Comparison of ENCODE assay signal across 1 cellular context in genomic region chr14:58395815-58396626, GRCh38.
TF ChIP-seq lines count a peak whose summit lies in the region.

Gene TOMM20L (plus strand): TSS chr14:58395930. CDS start chr14:58395958, 28 bp downstream.

TF ChIP-seq in HepG2, 621 proteins besides CTCF, POLR2A, EP300 and RAD21 (continued from another document and continues in another):
- TF ChIP-seq REPIN1 (CRISPR knock-in tag; IDR thresholded peaks at IDR 0.05; ENCODE audit: borderline replicate concordance, low read depth) (no peak), FOSL1 (CRISPR knock-in tag; IDR thresholded peaks at IDR 0.05; ENCODE audit: borderline replicate concordance) (0 out of 2 replicates have a peak, but pooled peaks have one; percentile 20), ZNF282 (IDR thresholded peaks at IDR 0.05; ENCODE audit: partially characterized antibody) (no peak), DRAP1 (CRISPR knock-in tag; IDR thresholded peaks at IDR 0.05) (no peak), TBX2 (CRISPR knock-in tag; IDR thresholded peaks at IDR 0.05; ENCODE audit: borderline replicate concordance) (no peak; the same call in 1 of the 2 replicates), ZSCAN5A (CRISPR knock-in tag; IDR thresholded peaks at IDR 0.05; ENCODE audit: borderline replicate concordance) (no peak), ZGPAT (CRISPR knock-in tag; IDR thresholded peaks at IDR 0.05) (no peak), ZBTB25 (CRISPR knock-in tag; IDR thresholded peaks at IDR 0.05) (no peak), MTF2 (CRISPR knock-in tag; IDR thresholded peaks at IDR 0.05; ENCODE audit: borderline replicate concordance) (no peak), KMT2A (CRISPR knock-in tag; IDR thresholded peaks at IDR 0.05) (peak; percentile 37; the same call in 1 of the 2 replicates), SUZ12 (IDR thresholded peaks at IDR 0.05; ENCODE audit: low read depth, low read length) (no peak), SOX5 (CRISPR knock-in tag; IDR thresholded peaks at IDR 0.05; ENCODE audit: borderline replicate concordance) (no peak), ZNF33A (CRISPR knock-in tag; IDR thresholded peaks at IDR 0.05; ENCODE audit: borderline replicate concordance) (no peak), ZNF138 (CRISPR knock-in tag; IDR thresholded peaks at IDR 0.05; ENCODE audit: low read depth) (no peak), ATAD3A (CRISPR knock-in tag; IDR thresholded peaks at IDR 0.05) (no peak), ZNF251 (CRISPR knock-in tag; IDR thresholded peaks at IDR 0.05) (no peak), ZNF660 (CRISPR knock-in tag; IDR thresholded peaks at IDR 0.05; ENCODE audit: borderline replicate concordance, low read depth) (no peak), LCORL (IDR thresholded peaks at IDR 0.05) (no peak), LCORL (CRISPR knock-in tag; IDR thresholded peaks at IDR 0.05) (no peak), ZNF34 (CRISPR knock-in tag; IDR thresholded peaks at IDR 0.05; ENCODE audit: borderline replicate concordance) (peak; percentile 91; the same call in 1 of the 2 replicates), SETDB1 (CRISPR knock-in tag; IDR thresholded peaks at IDR 0.05; ENCODE audit: borderline replicate concordance) (no peak), IRF1 (CRISPR knock-in tag; IDR thresholded peaks at IDR 0.05; ENCODE audit: low read depth) (0 out of 2 replicates have a peak, but pooled peaks have one; percentile 31), GATAD2A (CRISPR knock-in tag; IDR thresholded peaks at IDR 0.05) (0 out of 2 replicates have a peak, but pooled peaks have one; percentile 1), ZBTB2 (CRISPR knock-in tag; IDR thresholded peaks at IDR 0.05; ENCODE audit: low read depth) (0 out of 2 replicates have a peak, but pooled peaks have one; percentile 34), ZNF879 (CRISPR knock-in tag; IDR thresholded peaks at IDR 0.05) (no peak), TBX3 (IDR thresholded peaks at IDR 0.05; ENCODE audit: borderline replicate concordance) (no peak), GABPA (IDR thresholded peaks at IDR 0.05; ENCODE audit: low read depth, low read length) (no peak; the same call in 1 of the 2 replicates), GABPA (CRISPR knock-in tag; IDR thresholded peaks at IDR 0.05; ENCODE audit: low read depth) (peak; percentile 53), PAF1 (CRISPR knock-in tag; IDR thresholded peaks at IDR 0.05) (no peak), THAP7 (CRISPR knock-in tag; IDR thresholded peaks at IDR 0.05) (no peak), NCOA2 (CRISPR knock-in tag; IDR thresholded peaks at IDR 0.05) (no peak; the same call in 1 of the 2 replicates), ARNT (IDR thresholded peaks at IDR 0.05) (no peak), MAF1 (CRISPR knock-in tag; IDR thresholded peaks at IDR 0.05; ENCODE audit: borderline replicate concordance) (no peak), CREM (IDR thresholded peaks at IDR 0.05) (no peak), CREM (CRISPR knock-in tag; IDR thresholded peaks at IDR 0.05) (no peak), JUND (CRISPR knock-in tag; IDR thresholded peaks at IDR 0.05) (no peak), USF2 (IDR thresholded peaks at IDR 0.05; ENCODE audit: low read depth, low read length) (no peak), USF2 (CRISPR knock-in tag; IDR thresholded peaks at IDR 0.05; ENCODE audit: borderline replicate concordance) (no peak), SALL2 (CRISPR knock-in tag; IDR thresholded peaks at IDR 0.05) (no peak; the same call in 1 of the 2 replicates), PRDM10 (CRISPR knock-in tag; IDR thresholded peaks at IDR 0.05; ENCODE audit: low read depth) (no peak)
- TF ChIP-seq, protein P1, sequence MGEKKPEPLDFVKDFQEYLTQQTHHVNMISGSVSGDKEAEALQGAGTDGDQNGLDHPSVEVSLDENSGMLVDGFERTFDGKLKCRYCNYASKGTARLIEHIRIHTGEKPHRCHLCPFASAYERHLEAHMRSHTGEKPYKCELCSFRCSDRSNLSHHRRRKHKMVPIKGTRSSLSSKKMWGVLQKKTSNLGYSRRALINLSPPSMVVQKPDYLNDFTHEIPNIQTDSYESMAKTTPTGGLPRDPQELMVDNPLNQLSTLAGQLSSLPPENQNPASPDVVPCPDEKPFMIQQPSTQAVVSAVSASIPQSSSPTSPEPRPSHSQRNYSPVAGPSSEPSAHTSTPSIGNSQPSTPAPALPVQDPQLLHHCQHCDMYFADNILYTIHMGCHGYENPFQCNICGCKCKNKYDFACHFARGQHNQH (CRISPR knock-in tag; IDR thresholded peaks at IDR 0.05): no peak
- TF ChIP-seq, protein P2, sequence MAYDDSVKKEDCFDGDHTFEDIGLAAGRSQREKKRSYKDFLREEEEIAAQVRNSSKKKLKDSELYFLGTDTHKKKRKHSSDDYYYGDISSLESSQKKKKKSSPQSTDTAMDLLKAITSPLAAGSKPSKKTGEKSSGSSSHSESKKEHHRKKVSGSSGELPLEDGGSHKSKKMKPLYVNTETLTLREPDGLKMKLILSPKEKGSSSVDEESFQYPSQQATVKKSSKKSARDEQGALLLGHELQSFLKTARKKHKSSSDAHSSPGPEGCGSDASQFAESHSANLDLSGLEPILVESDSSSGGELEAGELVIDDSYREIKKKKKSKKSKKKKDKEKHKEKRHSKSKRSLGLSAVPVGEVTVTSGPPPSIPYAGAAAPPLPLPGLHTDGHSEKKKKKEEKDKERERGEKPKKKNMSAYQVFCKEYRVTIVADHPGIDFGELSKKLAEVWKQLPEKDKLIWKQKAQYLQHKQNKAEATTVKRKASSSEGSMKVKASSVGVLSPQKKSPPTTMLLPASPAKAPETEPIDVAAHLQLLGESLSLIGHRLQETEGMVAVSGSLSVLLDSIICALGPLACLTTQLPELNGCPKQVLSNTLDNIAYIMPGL (CRISPR knock-in tag; IDR thresholded peaks at IDR 0.05; ENCODE audit: borderline replicate concordance in 1 of 2, low read depth in 1 of 2): peak; percentile 70 to 86; a peak in 3 of 4 replicates
- TF ChIP-seq, protein P3, sequence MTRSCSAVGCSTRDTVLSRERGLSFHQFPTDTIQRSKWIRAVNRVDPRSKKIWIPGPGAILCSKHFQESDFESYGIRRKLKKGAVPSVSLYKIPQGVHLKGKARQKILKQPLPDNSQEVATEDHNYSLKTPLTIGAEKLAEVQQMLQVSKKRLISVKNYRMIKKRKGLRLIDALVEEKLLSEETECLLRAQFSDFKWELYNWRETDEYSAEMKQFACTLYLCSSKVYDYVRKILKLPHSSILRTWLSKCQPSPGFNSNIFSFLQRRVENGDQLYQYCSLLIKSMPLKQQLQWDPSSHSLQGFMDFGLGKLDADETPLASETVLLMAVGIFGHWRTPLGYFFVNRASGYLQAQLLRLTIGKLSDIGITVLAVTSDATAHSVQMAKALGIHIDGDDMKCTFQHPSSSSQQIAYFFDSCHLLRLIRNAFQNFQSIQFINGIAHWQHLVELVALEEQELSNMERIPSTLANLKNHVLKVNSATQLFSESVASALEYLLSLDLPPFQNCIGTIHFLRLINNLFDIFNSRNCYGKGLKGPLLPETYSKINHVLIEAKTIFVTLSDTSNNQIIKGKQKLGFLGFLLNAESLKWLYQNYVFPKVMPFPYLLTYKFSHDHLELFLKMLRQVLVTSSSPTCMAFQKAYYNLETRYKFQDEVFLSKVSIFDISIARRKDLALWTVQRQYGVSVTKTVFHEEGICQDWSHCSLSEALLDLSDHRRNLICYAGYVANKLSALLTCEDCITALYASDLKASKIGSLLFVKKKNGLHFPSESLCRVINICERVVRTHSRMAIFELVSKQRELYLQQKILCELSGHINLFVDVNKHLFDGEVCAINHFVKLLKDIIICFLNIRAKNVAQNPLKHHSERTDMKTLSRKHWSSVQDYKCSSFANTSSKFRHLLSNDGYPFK (CRISPR knock-in tag; IDR thresholded peaks at IDR 0.05; ENCODE audit: borderline replicate concordance): no peak
